17 cellular contexts compared by ENCODE assay signal in genomic region chr2:201924453-201924852, GRCh38.
DNase-seq lines count a peak whose midpoint lies in the region; ATAC-seq, FAIRE-seq and TF ChIP-seq lines count a peak whose summit lies in the region.
"Had no signal": no experiment of that assay in that cellular context is flagged by ENCODE, and none has a peak within 500 bp of the region (broad histone marks: within the 10 kb centered on the region; RNA-seq: fewer than 3 reads in every experiment).

No MANE protein-coding gene starts in this region.

- no peaks in the 10 kb centered on the region for H3F3A ChIP-seq in neural progenitor cell (ENCODE audit: low read depth)

- no peak for TF ChIP-seq RAD21 in HepG2 (CRISPR knock-in tag; IDR thresholded peaks at IDR 0.05)

- H3K9me3 Mint-ChIP-seq in endodermal cell (peaks cover 2% of the 10 kb centered on the region), neural progenitor cell (peaks cover 3% of the 10 kb centered on the region)

- no peak overlapping the region for H3K27ac Mint-ChIP-seq in endodermal cell
- H3K27ac Mint-ChIP-seq in neural progenitor cell, result peak overlapping the region; percentile 12
- H3K27ac Mint-ChIP-seq: CD4-positive, CD25-positive, alpha-beta regulatory T cell had no signal

- H3K36me3 Mint-ChIP-seq in endodermal cell (ENCODE audit: low read depth) (no peaks in the 10 kb centered on the region), neural progenitor cell (no peaks in the 10 kb centered on the region)
- H3K36me3 Mint-ChIP-seq: CD4-positive, CD25-positive, alpha-beta regulatory T cell had no signal

- H3K27me3 ChIP-seq in HepG2 (ENCODE audit: control insufficient read depth in 1 of 2, insufficient read depth in 2 of 2, low read length in 2 of 2), result peaks cover under 1 to 2% of the 10 kb centered on the region in 2 experiments; a peak in 2 of 5 replicates
- H3K27me3 ChIP-seq in right lobe of liver, result no peaks in the 10 kb centered on the region
- H3K27me3 ChIP-seq in endodermal cell (ENCODE audit: control insufficient read depth, insufficient read depth, low read length, poor library complexity, severe bottlenecking), result no peaks in the 10 kb centered on the region
- H3K27me3 ChIP-seq in neural progenitor cell, result no peaks in the 10 kb centered on the region
- H3K27me3 ChIP-seq in colonic mucosa, result no peaks in the 10 kb centered on the region
- H3K27me3 ChIP-seq: BLaER1 treated with 17β-estradiol and CSF1 and Interleukin-3, amounts not matched to agents 10 nM and 100 nM had no signal

- peaks cover 52% of the 10 kb centered on the region for H3K4me1 Mint-ChIP-seq in endodermal cell
- H3K4me1 Mint-ChIP-seq in neural progenitor cell, result peaks cover 42% of the 10 kb centered on the region

- H2AFZ ChIP-seq in HepG2 (ENCODE audit: low read length) (no peak overlapping the region), neural progenitor cell (replicated peaks) (no peak overlapping the region)

- TF ChIP-seq EP300 in HepG2 (IDR thresholded peaks at IDR 0.05; ENCODE audit: low read depth in 2 of 2, low read length in 2 of 2) (no peak), HepG2 (CRISPR knock-in tag; IDR thresholded peaks at IDR 0.05; ENCODE audit: borderline replicate concordance) (no peak)

- no peak overlapping the region for H3K27ac ChIP-seq in HepG2 (ENCODE audit: extremely low read length, insufficient read depth, low read length)
- H3K27ac ChIP-seq in right lobe of liver, result no peak overlapping the region
- H3K27ac ChIP-seq in endodermal cell (ENCODE audit: low read depth, low read length), result no peak overlapping the region
- H3K27ac ChIP-seq in neural progenitor cell, result no peak overlapping the region
- H3K27ac ChIP-seq in colonic mucosa, result no peak overlapping the region
- H3K27ac ChIP-seq: BLaER1 treated with 17β-estradiol and CSF1 and Interleukin-3, amounts not matched to agents 10 nM and 100 nM had no signal

- H3K36me3 ChIP-seq in HepG2 (replicated peaks in 1 of 2; ENCODE audit: control insufficient read depth in 1 of 2, insufficient read depth in 2 of 2, low read length in 2 of 2) (no peaks in the 10 kb centered on the region), right lobe of liver (no peaks in the 10 kb centered on the region), endodermal cell (ENCODE audit: control insufficient read depth, insufficient read depth, low read length) (no peaks in the 10 kb centered on the region), neural progenitor cell (no peaks in the 10 kb centered on the region), colonic mucosa (no peaks in the 10 kb centered on the region)
- H3K36me3 ChIP-seq: BLaER1 treated with 17β-estradiol and CSF1 and Interleukin-3, amounts not matched to agents 10 nM and 100 nM; HAP-1 had no signal

- no peaks in the 10 kb centered on the region for H3K27me3 Mint-ChIP-seq in endodermal cell (ENCODE audit: insufficient read depth)
- peaks cover 28% of the 10 kb centered on the region for H3K27me3 Mint-ChIP-seq in neural progenitor cell (ENCODE audit: insufficient read depth, low read depth)

- H3K4me1 ChIP-seq in HepG2 (ENCODE audit: insufficient read depth, low read length) (peaks cover 9% of the 10 kb centered on the region; the same call in 1 of the 2 replicates), right lobe of liver (no peaks in the 10 kb centered on the region), endodermal cell (ENCODE audit: control insufficient read depth, insufficient read depth, low read length) (peaks cover 14% of the 10 kb centered on the region), neural progenitor cell (no peaks in the 10 kb centered on the region), colonic mucosa (no peaks in the 10 kb centered on the region)
- H3K4me1 ChIP-seq: BLaER1 treated with 17β-estradiol and CSF1 and Interleukin-3, amounts not matched to agents 10 nM and 100 nM; HAP-1 had no signal

- intact Hi-C loops in HepG2 (cut with micrococcal nuclease; ENCODE audit: unreplicated experiment), result no loop called here
- intact Hi-C loops in right lobe of liver (cut with DNase I), result no loop called here
- intact Hi-C loops in colonic mucosa (cut with DNase I), result no loop called here

- ATAC-seq in HepG2 (peak; percentile 87), right lobe of liver (no peak)
- ATAC-seq: K562 had no signal

- H3K4me3 Mint-ChIP-seq in endodermal cell (no peak overlapping the region), neural progenitor cell (no peak overlapping the region)

- H3K4me2 ChIP-seq in HepG2 (ENCODE audit: low read depth, low read length) (no peak overlapping the region), neural progenitor cell (no peak overlapping the region)
- H3K4me2 ChIP-seq: BLaER1 treated with 17β-estradiol and CSF1 and Interleukin-3, amounts not matched to agents 10 nM and 100 nM had no signal

- H4K20me1 ChIP-seq in HepG2 (ENCODE audit: insufficient read depth, low read length), result no peaks in the 10 kb centered on the region
- no peaks in the 10 kb centered on the region for H4K20me1 ChIP-seq in neural progenitor cell (ENCODE audit: low read depth)
- H4K20me1 ChIP-seq: BLaER1 treated with 17β-estradiol and CSF1 and Interleukin-3, amounts not matched to agents 10 nM and 100 nM had no signal

- H3K9ac ChIP-seq in HepG2 (ENCODE audit: insufficient read depth, low read depth, low read length) (no peak overlapping the region), endodermal cell (ENCODE audit: extremely low read depth, low read length, poor library complexity, severe bottlenecking) (no peak overlapping the region), neural progenitor cell (no peak overlapping the region), colonic mucosa (ENCODE audit: low read depth in 2 of 2, low read length in 2 of 2) (no peak overlapping the region)
- H3K9ac ChIP-seq: BLaER1 treated with 17β-estradiol and CSF1 and Interleukin-3, amounts not matched to agents 10 nM and 100 nM had no signal

- TF ChIP-seq CTCF in HepG2 (CRISPR knock-in tag; IDR thresholded peaks at IDR 0.05), result no peak
- TF ChIP-seq CTCF in right lobe of liver (IDR thresholded peaks at IDR 0.05), result no peak
- no peak for TF ChIP-seq CTCF in endodermal cell (conservative IDR thresholded peaks at IDR 0.05)
- no peak for TF ChIP-seq CTCF in neural progenitor cell (IDR thresholded peaks at IDR 0.05)
- TF ChIP-seq CTCF in colonic mucosa (IDR thresholded peaks at IDR 0.05), result no peak

- H3K79me2 ChIP-seq in HepG2 (ENCODE audit: insufficient read depth, low read length) (no peaks in the 10 kb centered on the region), neural progenitor cell (ENCODE audit: low read depth) (no peaks in the 10 kb centered on the region)

- 16% methylated on average over 5 of the region's 5 CpGs for WGBS in HepG2 (ENCODE audit: low lambda C conversion rate)
- 100% methylated on average over 2 of the region's 5 CpGs for WGBS in right lobe of liver (ENCODE audit: insufficient coverage, low coverage, low lambda C conversion rate, missing lambda C conversion rate)
- 90 to 100% methylated on average over 3 to 5 of the region's 5 CpGs for WGBS in endodermal cell (ENCODE audit: insufficient coverage in 1 of 2, insufficient read length in 1 of 2), 2 experiments

- in situ Hi-C loops in HepG2 (cut with HindIII; ENCODE audit: extremely low pct_ligation_motif_present, low pct_unique_long_range_greater_than_20kb), result no loop called here

- BruUV-seq in HepG2 (replicated peaks; lab: Mats Ljungman, UMichigan), result no TSS peak

- FAIRE-seq in HepG2 (lab: Jason Lieb, UNC), result peak; percentile 49
- FAIRE-seq: G401.6, GM12891, K562 had no signal

- H3K9me3 ChIP-seq in HepG2 (ENCODE audit: low read length), result no peaks in the 10 kb centered on the region
- H3K9me3 ChIP-seq in right lobe of liver, result no peaks in the 10 kb centered on the region
- no peaks in the 10 kb centered on the region for H3K9me3 ChIP-seq in endodermal cell (ENCODE audit: control insufficient read depth, low read length)
- H3K9me3 ChIP-seq in neural progenitor cell (ENCODE audit: low read depth), result no peaks in the 10 kb centered on the region
- H3K9me3 ChIP-seq in colonic mucosa, result no peaks in the 10 kb centered on the region
- H3K9me3 ChIP-seq: HAP-1 had no signal

- POLR2A ChIA-PET in HepG2 (lab: Yijun Ruan, JAX), result no interaction called here

- H3K4me3 ChIP-seq in HepG2 (replicated peaks in 1 of 3; ENCODE audit: insufficient read depth in 1 of 3, low read depth in 2 of 3, low read length in 3 of 3), result no peak overlapping the region
- no peak overlapping the region for H3K4me3 ChIP-seq in right lobe of liver
- H3K4me3 ChIP-seq in endodermal cell (ENCODE audit: low read length), result no peak overlapping the region
- H3K4me3 ChIP-seq in neural progenitor cell, result no peak overlapping the region
- H3K4me3 ChIP-seq in colonic mucosa, result no peak overlapping the region
- H3K4me3 ChIP-seq: BLaER1 treated with 17β-estradiol and CSF1 and Interleukin-3, amounts not matched to agents 10 nM and 100 nM; HAP-1; K562 had no signal

- DNase-seq in HepG2 (ENCODE audit: low spot score) (peak; percentile 31), right lobe of liver (no peak), endodermal cell (peak; percentile 41), neural progenitor cell (ENCODE audit: low spot score) (no peak), colonic mucosa (no peak), anterior cingulate cortex (lab: John Stamatoyannopoulos, UW) (no peak), UCSD-AML1 (lab: John Stamatoyannopoulos, UW; ENCODE audit: unreplicated experiment) (no peak)
- DNase-seq: ACHN; CD4-positive, CD25-positive, alpha-beta regulatory T cell; DMS79 treated with DMSO at 0.1 percent for 48 hours; EL; GOT3 had no signal

- CTCF ChIA-PET in HepG2 (lab: Yijun Ruan, JAX; ENCODE audit: low intra/inter-chr PET ratio, low total read pairs), result no interaction called here

- no peak for TF ChIP-seq POLR2A in HepG2 (IDR thresholded peaks at IDR 0.05; ENCODE audit: insufficient read depth in 1 of 2, low read depth in 2 of 2, low read length in 2 of 2)
- TF ChIP-seq POLR2A in right lobe of liver (IDR thresholded peaks at IDR 0.05), result no peak

TF ChIP-seq in HepG2, 621 proteins besides CTCF, POLR2A, EP300 and RAD21 (continues in another document):
- no peak for TF ChIP-seq BCL6 (CRISPR knock-in tag; IDR thresholded peaks at IDR 0.05)

Comparison
In these comparisons a context has a peak if more than half of its experiments do, and no peak if none do; other contexts are left out.
1. DNase-seq: peak in HepG2 (single experiment) and endodermal cell (single experiment); none in right lobe of liver (0 of 3), neural progenitor cell (single experiment), colonic mucosa (single experiment), anterior cingulate cortex (0 of 58) and UCSD-AML1 (single experiment).